ENCODE assay signal across 1 cellular context in the genomic region with DNA sequence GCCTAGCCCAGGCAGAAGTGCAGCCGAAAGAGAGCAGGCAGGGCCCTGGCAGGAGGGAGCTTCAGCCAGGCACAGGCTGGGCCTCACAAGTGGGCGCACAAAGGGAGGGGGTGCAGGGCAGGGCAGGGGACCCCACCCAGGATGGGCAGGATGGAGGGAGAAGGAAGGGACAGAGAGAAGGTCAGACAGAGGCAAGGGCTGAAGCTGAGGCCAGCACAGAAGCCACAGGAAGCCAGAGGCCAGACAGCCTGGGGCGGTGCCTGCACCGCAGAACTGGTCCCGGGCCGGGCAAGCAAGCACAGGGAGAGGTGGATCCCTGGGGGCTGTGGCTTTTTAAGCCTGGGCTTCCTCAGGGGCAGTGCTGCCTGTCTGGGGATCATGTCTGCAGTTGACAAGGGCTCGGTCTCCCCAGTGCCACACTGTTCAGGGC.
TF ChIP-seq lines count a peak whose summit lies in the region.

No MANE protein-coding gene starts in this region.

TF ChIP-seq in H1, 55 proteins besides CTCF, POLR2A, EP300 and RAD21:
- TF ChIP-seq POU5F1 (IDR thresholded peaks at IDR 0.05; ENCODE audit: low read depth, low read length) (no peak), PHF8 (conservative IDR thresholded peaks at IDR 0.05; ENCODE audit: low read depth, low read length) (no peak), NRF1 (IDR thresholded peaks at IDR 0.05; ENCODE audit: low read depth, low read length) (no peak), CHD1 (IDR thresholded peaks at IDR 0.05; ENCODE audit: low read depth, low read length) (no peak), SP2 (IDR thresholded peaks at IDR 0.05; ENCODE audit: low read length) (no peak), BCL11A (IDR thresholded peaks at IDR 0.05; ENCODE audit: low read depth in 2 of 2, low read length in 2 of 2) (no peak), NANOG (IDR thresholded peaks at IDR 0.05; ENCODE audit: insufficient read depth, low read depth, low read length, poor library complexity, severe bottlenecking) (no peak), SIN3A (conservative IDR thresholded peaks at IDR 0.05 in 1 of 2, IDR thresholded peaks at IDR 0.05 in 1 of 2; ENCODE audit: low read depth in 1 of 2, low read length in 2 of 2) (no peak), HDAC6 (IDR thresholded peaks at IDR 0.05; ENCODE audit: low read depth, low read length) (no peak), RFX5 (IDR thresholded peaks at IDR 0.05; ENCODE audit: borderline replicate concordance, low read depth, low read length) (no peak), EZH2 (IDR thresholded peaks at IDR 0.05; ENCODE audit: low read depth, low read length, severe bottlenecking) (no peak), YY1 (IDR thresholded peaks at IDR 0.05; ENCODE audit: low read depth, low read length) (no peak), SRF (IDR thresholded peaks at IDR 0.05; ENCODE audit: low read depth, low read length) (no peak), KDM1A (IDR thresholded peaks at IDR 0.05; ENCODE audit: borderline replicate concordance, low read length) (no peak), CREB1 (IDR thresholded peaks at IDR 0.05) (no peak), GTF2F1 (IDR thresholded peaks at IDR 0.05; ENCODE audit: borderline replicate concordance, low read depth, low read length) (no peak), GABPA (IDR thresholded peaks at IDR 0.05; ENCODE audit: borderline replicate concordance, insufficient read depth, low read length) (no peak)
- TF ChIP-seq, protein P1, sequence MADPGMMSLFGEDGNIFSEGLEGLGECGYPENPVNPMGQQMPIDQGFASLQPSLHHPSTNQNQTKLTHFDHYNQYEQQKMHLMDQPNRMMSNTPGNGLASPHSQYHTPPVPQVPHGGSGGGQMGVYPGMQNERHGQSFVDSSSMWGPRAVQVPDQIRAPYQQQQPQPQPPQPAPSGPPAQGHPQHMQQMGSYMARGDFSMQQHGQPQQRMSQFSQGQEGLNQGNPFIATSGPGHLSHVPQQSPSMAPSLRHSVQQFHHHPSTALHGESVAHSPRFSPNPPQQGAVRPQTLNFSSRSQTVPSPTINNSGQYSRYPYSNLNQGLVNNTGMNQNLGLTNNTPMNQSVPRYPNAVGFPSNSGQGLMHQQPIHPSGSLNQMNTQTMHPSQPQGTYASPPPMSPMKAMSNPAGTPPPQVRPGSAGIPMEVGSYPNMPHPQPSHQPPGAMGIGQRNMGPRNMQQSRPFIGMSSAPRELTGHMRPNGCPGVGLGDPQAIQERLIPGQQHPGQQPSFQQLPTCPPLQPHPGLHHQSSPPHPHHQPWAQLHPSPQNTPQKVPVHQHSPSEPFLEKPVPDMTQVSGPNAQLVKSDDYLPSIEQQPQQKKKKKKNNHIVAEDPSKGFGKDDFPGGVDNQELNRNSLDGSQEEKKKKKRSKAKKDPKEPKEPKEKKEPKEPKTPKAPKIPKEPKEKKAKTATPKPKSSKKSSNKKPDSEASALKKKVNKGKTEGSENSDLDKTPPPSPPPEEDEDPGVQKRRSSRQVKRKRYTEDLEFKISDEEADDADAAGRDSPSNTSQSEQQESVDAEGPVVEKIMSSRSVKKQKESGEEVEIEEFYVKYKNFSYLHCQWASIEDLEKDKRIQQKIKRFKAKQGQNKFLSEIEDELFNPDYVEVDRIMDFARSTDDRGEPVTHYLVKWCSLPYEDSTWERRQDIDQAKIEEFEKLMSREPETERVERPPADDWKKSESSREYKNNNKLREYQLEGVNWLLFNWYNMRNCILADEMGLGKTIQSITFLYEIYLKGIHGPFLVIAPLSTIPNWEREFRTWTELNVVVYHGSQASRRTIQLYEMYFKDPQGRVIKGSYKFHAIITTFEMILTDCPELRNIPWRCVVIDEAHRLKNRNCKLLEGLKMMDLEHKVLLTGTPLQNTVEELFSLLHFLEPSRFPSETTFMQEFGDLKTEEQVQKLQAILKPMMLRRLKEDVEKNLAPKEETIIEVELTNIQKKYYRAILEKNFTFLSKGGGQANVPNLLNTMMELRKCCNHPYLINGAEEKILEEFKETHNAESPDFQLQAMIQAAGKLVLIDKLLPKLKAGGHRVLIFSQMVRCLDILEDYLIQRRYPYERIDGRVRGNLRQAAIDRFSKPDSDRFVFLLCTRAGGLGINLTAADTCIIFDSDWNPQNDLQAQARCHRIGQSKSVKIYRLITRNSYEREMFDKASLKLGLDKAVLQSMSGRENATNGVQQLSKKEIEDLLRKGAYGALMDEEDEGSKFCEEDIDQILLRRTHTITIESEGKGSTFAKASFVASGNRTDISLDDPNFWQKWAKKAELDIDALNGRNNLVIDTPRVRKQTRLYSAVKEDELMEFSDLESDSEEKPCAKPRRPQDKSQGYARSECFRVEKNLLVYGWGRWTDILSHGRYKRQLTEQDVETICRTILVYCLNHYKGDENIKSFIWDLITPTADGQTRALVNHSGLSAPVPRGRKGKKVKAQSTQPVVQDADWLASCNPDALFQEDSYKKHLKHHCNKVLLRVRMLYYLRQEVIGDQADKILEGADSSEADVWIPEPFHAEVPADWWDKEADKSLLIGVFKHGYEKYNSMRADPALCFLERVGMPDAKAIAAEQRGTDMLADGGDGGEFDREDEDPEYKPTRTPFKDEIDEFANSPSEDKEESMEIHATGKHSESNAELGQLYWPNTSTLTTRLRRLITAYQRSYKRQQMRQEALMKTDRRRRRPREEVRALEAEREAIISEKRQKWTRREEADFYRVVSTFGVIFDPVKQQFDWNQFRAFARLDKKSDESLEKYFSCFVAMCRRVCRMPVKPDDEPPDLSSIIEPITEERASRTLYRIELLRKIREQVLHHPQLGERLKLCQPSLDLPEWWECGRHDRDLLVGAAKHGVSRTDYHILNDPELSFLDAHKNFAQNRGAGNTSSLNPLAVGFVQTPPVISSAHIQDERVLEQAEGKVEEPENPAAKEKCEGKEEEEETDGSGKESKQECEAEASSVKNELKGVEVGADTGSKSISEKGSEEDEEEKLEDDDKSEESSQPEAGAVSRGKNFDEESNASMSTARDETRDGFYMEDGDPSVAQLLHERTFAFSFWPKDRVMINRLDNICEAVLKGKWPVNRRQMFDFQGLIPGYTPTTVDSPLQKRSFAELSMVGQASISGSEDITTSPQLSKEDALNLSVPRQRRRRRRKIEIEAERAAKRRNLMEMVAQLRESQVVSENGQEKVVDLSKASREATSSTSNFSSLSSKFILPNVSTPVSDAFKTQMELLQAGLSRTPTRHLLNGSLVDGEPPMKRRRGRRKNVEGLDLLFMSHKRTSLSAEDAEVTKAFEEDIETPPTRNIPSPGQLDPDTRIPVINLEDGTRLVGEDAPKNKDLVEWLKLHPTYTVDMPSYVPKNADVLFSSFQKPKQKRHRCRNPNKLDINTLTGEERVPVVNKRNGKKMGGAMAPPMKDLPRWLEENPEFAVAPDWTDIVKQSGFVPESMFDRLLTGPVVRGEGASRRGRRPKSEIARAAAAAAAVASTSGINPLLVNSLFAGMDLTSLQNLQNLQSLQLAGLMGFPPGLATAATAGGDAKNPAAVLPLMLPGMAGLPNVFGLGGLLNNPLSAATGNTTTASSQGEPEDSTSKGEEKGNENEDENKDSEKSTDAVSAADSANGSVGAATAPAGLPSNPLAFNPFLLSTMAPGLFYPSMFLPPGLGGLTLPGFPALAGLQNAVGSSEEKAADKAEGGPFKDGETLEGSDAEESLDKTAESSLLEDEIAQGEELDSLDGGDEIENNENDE (IDR thresholded peaks at IDR 0.05; ENCODE audit: insufficient replicate concordance, low read length) = no peak
- TF ChIP-seq, protein P2, sequence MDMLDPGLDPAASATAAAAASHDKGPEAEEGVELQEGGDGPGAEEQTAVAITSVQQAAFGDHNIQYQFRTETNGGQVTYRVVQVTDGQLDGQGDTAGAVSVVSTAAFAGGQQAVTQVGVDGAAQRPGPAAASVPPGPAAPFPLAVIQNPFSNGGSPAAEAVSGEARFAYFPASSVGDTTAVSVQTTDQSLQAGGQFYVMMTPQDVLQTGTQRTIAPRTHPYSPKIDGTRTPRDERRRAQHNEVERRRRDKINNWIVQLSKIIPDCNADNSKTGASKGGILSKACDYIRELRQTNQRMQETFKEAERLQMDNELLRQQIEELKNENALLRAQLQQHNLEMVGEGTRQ (IDR thresholded peaks at IDR 0.05; ENCODE audit: low read length) = no peak
- TF ChIP-seq, protein P3, sequence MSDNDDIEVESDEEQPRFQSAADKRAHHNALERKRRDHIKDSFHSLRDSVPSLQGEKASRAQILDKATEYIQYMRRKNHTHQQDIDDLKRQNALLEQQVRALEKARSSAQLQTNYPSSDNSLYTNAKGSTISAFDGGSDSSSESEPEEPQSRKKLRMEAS (IDR thresholded peaks at IDR 0.05) = no peak
TF ChIP-seq in H1: peak in this region for 0.
